1 cellular context compared by ENCODE assay signal in genomic region chr1:25616080-25616931, GRCh38.
TF ChIP-seq lines count a peak whose summit lies in the region.

TSS of gene MAN1C1 (plus strand) at chr1:25616791. CDS start at chr1:25617798, 1,007 bp downstream.

TF ChIP-seq in HepG2, 621 proteins besides CTCF, POLR2A, EP300 and RAD21 (continued from another document and continues in another):
- TF ChIP-seq BCLAF1 (IDR thresholded peaks at IDR 0.05) (no peak), NFIB (CRISPR knock-in tag; IDR thresholded peaks at IDR 0.05; ENCODE audit: borderline replicate concordance) (no peak), SMAD9 (CRISPR knock-in tag; IDR thresholded peaks at IDR 0.05) (no peak), ZSCAN9 (CRISPR knock-in tag; IDR thresholded peaks at IDR 0.05; ENCODE audit: borderline replicate concordance) (no peak), TSC22D2 (CRISPR knock-in tag; IDR thresholded peaks at IDR 0.05; ENCODE audit: borderline replicate concordance) (no peak), NR2F6 (IDR thresholded peaks at IDR 0.05) (no peak), NR2F6 (CRISPR knock-in tag; IDR thresholded peaks at IDR 0.05) (peak; percentile 44), TCF12 (IDR thresholded peaks at IDR 0.05) (no peak), TCF12 (CRISPR knock-in tag; IDR thresholded peaks at IDR 0.05) (peak; percentile 67; the same call in 1 of the 2 replicates), MAZ (IDR thresholded peaks at IDR 0.05; ENCODE audit: borderline replicate concordance, low read depth, low read length) (peak; percentile 33; the same call in 1 of the 2 replicates), MAZ (CRISPR knock-in tag; IDR thresholded peaks at IDR 0.05; ENCODE audit: low read depth) (peak; percentile 81), NR0B2 (CRISPR knock-in tag; IDR thresholded peaks at IDR 0.05) (no peak), BRD4 (CRISPR knock-in tag; IDR thresholded peaks at IDR 0.05) (no peak), HDAC1 (CRISPR knock-in tag; IDR thresholded peaks at IDR 0.05) (0 out of 2 replicates have a peak, but pooled peaks have one; percentile 28), SOX6 (IDR thresholded peaks at IDR 0.05) (no peak), SOX6 (CRISPR knock-in tag; IDR thresholded peaks at IDR 0.05) (no peak), HNF4A (CRISPR knock-in tag; IDR thresholded peaks at IDR 0.05) (no peak), CAMTA2 (CRISPR knock-in tag; IDR thresholded peaks at IDR 0.05; ENCODE audit: borderline replicate concordance) (no peak), STAT5B (CRISPR knock-in tag; IDR thresholded peaks at IDR 0.05) (no peak), ZNF737 (CRISPR knock-in tag; IDR thresholded peaks at IDR 0.05; ENCODE audit: borderline replicate concordance) (no peak), PHF8 (CRISPR knock-in tag; IDR thresholded peaks at IDR 0.05) (peak; percentile 31; the same call in 1 of the 2 replicates), ZNF704 (CRISPR knock-in tag; IDR thresholded peaks at IDR 0.05; ENCODE audit: borderline replicate concordance) (no peak), RNF219 (CRISPR knock-in tag; IDR thresholded peaks at IDR 0.05) (no peak), TBP (CRISPR knock-in tag; IDR thresholded peaks at IDR 0.05) (no peak), TRAFD1 (CRISPR knock-in tag; IDR thresholded peaks at IDR 0.05; ENCODE audit: borderline replicate concordance) (no peak), ARID5B (CRISPR knock-in tag; IDR thresholded peaks at IDR 0.05) (no peak), PRDM15 (CRISPR knock-in tag; IDR thresholded peaks at IDR 0.05) (no peak), TP53 (CRISPR knock-in tag; conservative IDR thresholded peaks at IDR 0.05) (no peak), ZNF883 (CRISPR knock-in tag; IDR thresholded peaks at IDR 0.05; ENCODE audit: not compliant biosample characterization) (no peak), ZNF296 (CRISPR knock-in tag; conservative IDR thresholded peaks at IDR 0.05) (no peak), ZNF841 (CRISPR knock-in tag; IDR thresholded peaks at IDR 0.05; ENCODE audit: borderline replicate concordance) (no peak), MXD3 (CRISPR knock-in tag; IDR thresholded peaks at IDR 0.05) (peak; percentile 61; the same call in 1 of the 2 replicates), HNF1B (CRISPR knock-in tag; IDR thresholded peaks at IDR 0.05) (no peak), HDAC2 (CRISPR knock-in tag; IDR thresholded peaks at IDR 0.05) (0 out of 2 replicates have a peak, but pooled peaks have one; percentile 14), ZNF543 (CRISPR knock-in tag; IDR thresholded peaks at IDR 0.05) (no peak), HDAC6 (IDR thresholded peaks at IDR 0.05; ENCODE audit: low read depth, low read length) (no peak), ZNF441 (CRISPR knock-in tag; IDR thresholded peaks at IDR 0.05; ENCODE audit: borderline replicate concordance) (no peak), ZNF530 (CRISPR knock-in tag; IDR thresholded peaks at IDR 0.05; ENCODE audit: low read depth) (no peak), SP1 (IDR thresholded peaks at IDR 0.05) (no peak), SP1 (CRISPR knock-in tag; IDR thresholded peaks at IDR 0.05) (peak; percentile 33; the same call in 1 of the 2 replicates), GABPB1 (CRISPR knock-in tag; IDR thresholded peaks at IDR 0.05) (peak; percentile 84; the same call in 1 of the 2 replicates), MNT (IDR thresholded peaks at IDR 0.05) (no peak), ZNF24 (IDR thresholded peaks at IDR 0.05) (no peak), ZNF879 (CRISPR knock-in tag; IDR thresholded peaks at IDR 0.05) (no peak), ZFP36L1 (CRISPR knock-in tag; IDR thresholded peaks at IDR 0.05) (no peak), TEAD3 (CRISPR knock-in tag; optimal IDR thresholded peaks at IDR 0.05; ENCODE audit: borderline replicate concordance) (no peak)
